8 cellular contexts compared by ENCODE assay signal in the genomic region with DNA sequence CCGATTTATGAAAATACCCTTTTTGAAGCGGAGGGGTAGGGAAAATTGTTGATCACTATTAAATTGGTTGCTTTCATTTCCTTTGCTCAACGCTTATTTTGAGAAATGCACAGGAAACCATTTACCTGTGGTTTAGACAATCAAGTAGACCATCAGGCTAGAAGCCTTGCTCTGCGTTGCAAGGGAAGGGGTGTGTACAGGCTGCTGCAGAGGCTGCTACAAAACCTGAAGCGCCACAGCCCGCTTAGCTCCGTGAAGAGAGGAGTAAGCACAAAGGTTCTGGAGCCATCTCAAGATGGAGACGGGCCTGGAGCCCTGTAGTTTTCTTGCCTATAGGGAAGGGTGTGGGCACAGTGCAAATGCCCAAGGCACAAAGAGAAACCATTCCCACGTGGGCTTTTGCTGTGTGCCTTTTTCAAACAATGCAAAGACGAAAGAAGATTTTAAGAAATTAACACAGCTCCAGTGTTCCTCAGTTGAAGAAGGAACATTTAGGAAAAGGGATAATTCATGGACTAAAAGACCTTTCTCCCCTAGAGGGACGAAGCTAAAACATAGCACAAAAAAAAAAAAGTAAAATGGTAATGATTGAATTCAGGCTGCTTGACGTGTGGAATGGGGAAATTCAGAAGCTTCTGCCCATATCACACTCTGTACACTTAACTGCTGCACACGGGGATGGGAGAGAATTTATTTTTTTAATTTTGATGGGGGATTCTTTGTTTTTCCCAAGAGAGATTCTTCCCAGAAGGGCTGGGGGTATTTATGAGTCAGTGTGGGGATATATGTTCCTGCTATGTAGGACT. TPM values are rescaled to one million over a fixed set of nuclear protein-coding genes. Genes with fewer than 3 reads are reported as not detected.
DNase-seq lines count a peak whose midpoint lies in the region; ATAC-seq, FAIRE-seq and TF ChIP-seq lines count a peak whose summit lies in the region.

No MANE protein-coding gene starts in this region.

- peak overlapping the region; percentile 81 for H3K4me3 ChIP-seq in GM12878

- H3K9me3 ChIP-seq in GM12878 (replicated peaks; ENCODE audit: control insufficient read depth, insufficient read depth, low read length) = no peaks in the 10 kb centered on the region; the same call in 2 of the 3 replicates

- peaks cover 67 to 79% of the 10 kb centered on the region in 2 donors for H3K4me1 Mint-ChIP-seq in immature natural killer cell

- TF ChIP-seq POLR2A in GM12878 (IDR thresholded peaks at IDR 0.05; ENCODE audit: low read depth, low read length) = peak; percentile 95

- peak overlapping the region; percentile 90 for H3K27ac ChIP-seq in GM12878 (ENCODE audit: control insufficient read depth, insufficient read depth)

- peak overlapping the region; percentile 94 to 99 (median 96) for H3K4me3 Mint-ChIP-seq in immature natural killer cell

- SMC1A ChIA-PET in GM12878 (lab: Charles Lee; ENCODE audit: uncharacterized antibody, unreplicated experiment) = interaction anchor here (0.6 to 24.6 kb wide), 23 partner anchors 8 to 510 kb away, joined by 3 to 595 read pairs (median 4); no protein-coding TSS in a partner anchor

- no peak; a peak in 1 of 4 replicates for TF ChIP-seq EP300 in GM12878 (IDR thresholded peaks at IDR 0.05; ENCODE audit: borderline replicate concordance in 1 of 2, control insufficient read depth in 1 of 2, low read depth in 2 of 2, low read length in 2 of 2)

- TF ChIP-seq RAD21 in GM12878 (IDR thresholded peaks at IDR 0.05; ENCODE audit: insufficient read depth, low read depth, low read length) = no peak

- no peak overlapping the region for H2AFZ ChIP-seq in GM12878 (ENCODE audit: control insufficient read depth, low read depth, low read length)

- peaks cover 30% of the 10 kb centered on the region for H3K4me1 ChIP-seq in GM12878 (ENCODE audit: control insufficient read depth, insufficient read depth, low read length)

- CTCF ChIA-PET in GM12878 (lab: Yijun Ruan, JAX) = interaction anchor here (0.7 to 2.7 kb wide), 15 partner anchors 9 to 719 kb away, joined by 3 to 13 read pairs (median 4); no protein-coding TSS in a partner anchor

- intact Hi-C loops in GM12878 (cut with micrococcal nuclease; ENCODE audit: unreplicated experiment) = loop anchor here (1.0 to 2.0 kb wide), 6 partner anchors 22 to 508 kb away; no protein-coding TSS in a partner anchor

- 5% methylated on average over 13 of the region's 13 CpGs for WGBS in GM12878 (ENCODE audit: insufficient coverage, insufficient replicate concordance, low lambda C conversion rate, missing lambda C conversion rate)

- in situ Hi-C loops in GM12878 (cut with MboI) = no loop called here

- POLR2A ChIA-PET in GM12878 (lab: Charles Lee) = interaction anchor here (0.5 to 13.6 kb wide), 18 partner anchors 11 to 783 kb away, joined by 3 to 157 read pairs (median 5); no protein-coding TSS in a partner anchor

- H3K27me3 ChIP-seq in GM12878 (replicated peaks in 1 of 2; ENCODE audit: control insufficient read depth in 2 of 2, insufficient read depth in 2 of 2, low read length in 1 of 2) = no peaks in the 10 kb centered on the region

- no peak for TF ChIP-seq CTCF in GM12878 (IDR thresholded peaks at IDR 0.05 in 2 of 3, conservative IDR thresholded peaks at IDR 0.05 in 1 of 3; ENCODE audit: control insufficient read depth in 2 of 3, extremely low read depth in 1 of 3, insufficient read depth in 1 of 3, low read depth in 3 of 3, low read length in 3 of 3)

- peak overlapping the region; percentile 66 for H3K4me2 ChIP-seq in GM12878 (ENCODE audit: control insufficient read depth, insufficient read depth)

- peak; percentile 23 for FAIRE-seq in GM12878 (lab: Jason Lieb, UNC)

- H3K36me3 Mint-ChIP-seq in immature natural killer cell = peaks cover 26 to 36% (median 31%) of the 10 kb centered on the region in 3 donors

- no TSS peak for BruUV-seq in GM12878 (replicated peaks; lab: Mats Ljungman, UMichigan)

- peaks cover 0 to 2% (median 0%) of the 10 kb centered on the region in 6 donors for H3K9me3 Mint-ChIP-seq in immature natural killer cell

- ATAC-seq in GM19395 (IDR thresholded peaks at IDR 0.05; ENCODE audit: unreplicated experiment) (peak; percentile 56), HG03571 (IDR thresholded peaks at IDR 0.05; ENCODE audit: unreplicated experiment) (peak; percentile 42), GM12878 (peak; percentile 62), GM21528 (IDR thresholded peaks at IDR 0.05; ENCODE audit: low FRiP score, unreplicated experiment) (no peak)

- H3K27ac Mint-ChIP-seq in immature natural killer cell = peak overlapping the region; percentile 90 to 98 (median 96)

- RAD21 ChIA-PET in GM12878 (lab: Charles Lee; ENCODE audit: unreplicated experiment) = interaction anchor here (0.6 to 23.0 kb wide), 20 partner anchors 8 to 510 kb away, joined by 3 to 562 read pairs (median 6); no protein-coding TSS in a partner anchor

- H4K20me1 ChIP-seq in GM12878 (ENCODE audit: control insufficient read depth, insufficient read depth) = no peaks in the 10 kb centered on the region

- H3K36me3 ChIP-seq in GM12878 (ENCODE audit: control insufficient read depth in 2 of 2, insufficient read depth in 2 of 2, low read length in 1 of 2) = no peaks in the 10 kb centered on the region

- H3K27me3 Mint-ChIP-seq in immature natural killer cell (ENCODE audit: low read depth in 3 of 3) = peaks cover 34 to 51% (median 50%) of the 10 kb centered on the region in 3 donors

- peak overlapping the region; percentile 93 for H3K9ac ChIP-seq in GM12878 (ENCODE audit: control insufficient read depth, insufficient read depth, low read length)

- H3K79me2 ChIP-seq in GM12878 (ENCODE audit: control insufficient read depth, insufficient read depth, low read length) = peaks cover 43% of the 10 kb centered on the region

- DNase-seq in CD1c-positive myeloid dendritic cell (ENCODE audit: extremely low spot score) = peak; percentile 54
- peak; percentile 42 to 94 (median 62) for DNase-seq in T-helper 1 cell
- DNase-seq in GM12878 (ENCODE audit: low read depth, low spot score) = no peak
- peak; percentile 76 to 82 (median 81) for DNase-seq in immature natural killer cell
- peak; percentile 58 to 65 for DNase-seq in stimulated activated CD4-positive, alpha-beta T cell treated with anti-CD3 and anti-CD28 coated beads, Interleukin-2, amount 100 ng/mL, for 24 hours

TF ChIP-seq in GM12878, 131 proteins besides CTCF, POLR2A, EP300 and RAD21 (continues in another document):
- TF ChIP-seq, protein P1, sequence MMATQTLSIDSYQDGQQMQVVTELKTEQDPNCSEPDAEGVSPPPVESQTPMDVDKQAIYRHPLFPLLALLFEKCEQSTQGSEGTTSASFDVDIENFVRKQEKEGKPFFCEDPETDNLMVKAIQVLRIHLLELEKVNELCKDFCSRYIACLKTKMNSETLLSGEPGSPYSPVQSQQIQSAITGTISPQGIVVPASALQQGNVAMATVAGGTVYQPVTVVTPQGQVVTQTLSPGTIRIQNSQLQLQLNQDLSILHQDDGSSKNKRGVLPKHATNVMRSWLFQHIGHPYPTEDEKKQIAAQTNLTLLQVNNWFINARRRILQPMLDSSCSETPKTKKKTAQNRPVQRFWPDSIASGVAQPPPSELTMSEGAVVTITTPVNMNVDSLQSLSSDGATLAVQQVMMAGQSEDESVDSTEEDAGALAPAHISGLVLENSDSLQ (IDR thresholded peaks at IDR 0.05) = no peak
- TF ChIP-seq ZBTB4 (CRISPR knock-in tag; IDR thresholded peaks at IDR 0.05) = peak; percentile 82
- no peak for TF ChIP-seq GABPA (IDR thresholded peaks at IDR 0.05; ENCODE audit: low read depth)
- peak; percentile 95; the same call in 1 of the 2 replicates for TF ChIP-seq ZBED1 (IDR thresholded peaks at IDR 0.05; ENCODE audit: borderline replicate concordance)

RNA-seq across cellular contexts. Expression of gene TMSB4X, which starts 3.5 kb away (rescaled TPM):
- 726 and 815 TPM in 2 replicates for total RNA-seq in GM12878 (2013; cell fraction: nucleolus; rRNA removed)
- total RNA-seq in GM12878 (2014; rRNA removed) = 20,095 and 20,513 TPM in 2 replicates
- 14,081 and 14,526 TPM in 2 replicates for total RNA-seq in GM12878 (2014; rRNA removed; fragmentation: Illumina TruSeq; extraction: Trizol)
- 15,676 and 15,778 TPM in 2 replicates for total RNA-seq in GM12878 (2021)
- polyA plus RNA-seq in GM12878 (2011; ENCODE audit: low read depth) = 20,663 TPM
- 13,924 and 13,999 TPM in 2 replicates for polyA plus RNA-seq in GM12878 (2011; rRNA removed)
- polyA plus RNA-seq in GM12878 (2011; cell fraction: cytosol; rRNA removed) = 6,321 and 8,073 TPM in 2 replicates
- polyA plus RNA-seq in GM12878 (2011; cell fraction: nucleus; rRNA removed) = 2,770 and 4,943 TPM in 2 replicates
- polyA plus RNA-seq in GM12878 (2012) = 18,326 and 24,333 TPM in 2 replicates
- polyA plus RNA-seq in GM12878 (2014; fragmentation: Illumina TruSeq; extraction: Trizol) = 22,521 and 25,739 TPM in 2 replicates
- over 10,000 TPM; 32,576 to 35,408 TPM for polyA plus RNA-seq in GM12878 (2014; fragmentation: Nextera tagmentation; extraction: Ambion mirVana)
- polyA plus RNA-seq in GM12878 (2014; rRNA removed) = 21,672 and 21,926 TPM in 2 replicates
- over 10,000 TPM; 35,271 to 37,234 TPM for polyA plus RNA-seq in GM12878 (2016; fragmentation: Nextera tagmentation; extraction: Ambion mirVana)
- polyA minus RNA-seq in GM12878 (2011; rRNA and poly(A)+ RNA removed) = 5,151 and 6,646 TPM in 2 replicates
- polyA minus RNA-seq in GM12878 (2011; cell fraction: cytosol; rRNA and poly(A)+ RNA removed) = 2,250 and 2,391 TPM in 2 replicates
- 1,575 and 1,669 TPM in 2 replicates for polyA minus RNA-seq in GM12878 (2011; cell fraction: nucleus; rRNA and poly(A)+ RNA removed)
- over 10,000 TPM; 26,219 to 39,735 (median 28,691) TPM for polyA plus RNA-seq in immature natural killer cell
